Comparison of ENCODE assay signal across 8 cellular contexts in genomic region chr4:119627267-119628190, GRCh38. TPM values are rescaled to one million over a fixed set of nuclear protein-coding genes. Genes with fewer than 3 reads are reported as not detected.
DNase-seq lines count a peak whose midpoint lies in the region; ATAC-seq and TF ChIP-seq lines count a peak whose summit lies in the region.

No MANE protein-coding gene starts in this region.

- DNase-seq in NCI-H2107 (lab: John Stamatoyannopoulos, UW) (peak; percentile 5), NCI-H2107 treated with DMSO at 0.1 percent for 48 hours (lab: John Stamatoyannopoulos, UW; ENCODE audit: unreplicated experiment) (no peak), NCI-H1105 treated with DMSO at 0.1 percent for 48 hours (lab: John Stamatoyannopoulos, UW) (peak; percentile 47), lower lobe of right lung (peak; percentile 66)
- DNase-seq in activated CD4-positive, alpha-beta memory T cell treated with anti-CD3 and anti-CD28 coated beads for 36 hours: peak; percentile 63
- peak; percentile 19 for DNase-seq in effector CD4-positive, alpha-beta T cell
- peak in 2 of 3 donors; percentile 28 to 55 for DNase-seq in stimulated activated CD4-positive, alpha-beta T cell treated with anti-CD3 and anti-CD28 coated beads, TNF-alpha, amount 100 ng/mL, for 48 hours (ENCODE audit: low read depth in 3 of 3)

- peak overlapping the region; percentile 86 for H3K27ac ChIP-seq in lower lobe of right lung

- H3K27me3 ChIP-seq in lower lobe of right lung (ENCODE audit: low read depth): no peaks in the 10 kb centered on the region

- peaks cover 8% of the 10 kb centered on the region for H3K4me1 ChIP-seq in lower lobe of right lung

- CTCF ChIA-PET in activated CD4-positive, alpha-beta memory T cell treated with anti-CD3 and anti-CD28 coated beads for 36 hours (lab: Charles Lee): interaction anchor here (0.6 to 3.1 kb wide), 46 partner anchors 8 to 647 kb away, joined by 3 to 43 read pairs (median 4); no protein-coding TSS in a partner anchor

- H3K4me3 Mint-ChIP-seq in activated CD4-positive, alpha-beta memory T cell treated with anti-CD3 and anti-CD28 coated beads for 36 hours: peak overlapping the region; percentile 80

- H3K4me1 Mint-ChIP-seq in activated CD4-positive, alpha-beta memory T cell treated with anti-CD3 and anti-CD28 coated beads for 36 hours (ENCODE audit: low read depth): peaks cover 15% of the 10 kb centered on the region

- peak; percentile 48 for TF ChIP-seq CTCF in lower lobe of right lung (IDR thresholded peaks at IDR 0.05)

- H3K4me3 ChIP-seq in lower lobe of right lung: peak overlapping the region; percentile 77

- POLR2A ChIA-PET in activated CD4-positive, alpha-beta memory T cell treated with anti-CD3 and anti-CD28 coated beads for 36 hours (lab: Charles Lee): no interaction called here

- H3K9me3 ChIP-seq in lower lobe of right lung: no peaks in the 10 kb centered on the region

- no peaks in the 10 kb centered on the region for H3K9me3 Mint-ChIP-seq in activated CD4-positive, alpha-beta memory T cell treated with anti-CD3 and anti-CD28 coated beads for 36 hours

- H3K27ac Mint-ChIP-seq in activated CD4-positive, alpha-beta memory T cell treated with anti-CD3 and anti-CD28 coated beads for 36 hours: no peak overlapping the region

- ATAC-seq in HG02623 (IDR thresholded peaks at IDR 0.05; ENCODE audit: unreplicated experiment) (peak; percentile 49), lower lobe of right lung (peak; percentile 74 to 80)

- peaks cover 13% of the 10 kb centered on the region for H3K27me3 Mint-ChIP-seq in activated CD4-positive, alpha-beta memory T cell treated with anti-CD3 and anti-CD28 coated beads for 36 hours

- intact Hi-C loops in activated CD4-positive, alpha-beta memory T cell treated with anti-CD3 and anti-CD28 coated beads for 36 hours (cut with micrococcal nuclease): loop anchor here (1.0 to 5.0 kb wide), 4 partner anchors 69 to 415 kb away; partner anchors contain the start of gene USP53
- intact Hi-C loops in lower lobe of right lung (cut with DNase I): no loop called here

- H3K36me3 ChIP-seq in lower lobe of right lung: no peaks in the 10 kb centered on the region

- no peaks in the 10 kb centered on the region for H3K36me3 Mint-ChIP-seq in activated CD4-positive, alpha-beta memory T cell treated with anti-CD3 and anti-CD28 coated beads for 36 hours

RNA-seq across cellular contexts. Expression of gene PDE5A, which starts 1.1 kb away (rescaled TPM):
- total RNA-seq in activated CD4-positive, alpha-beta memory T cell treated with anti-CD3 and anti-CD28 coated beads for 36 hours: under 1 TPM; 0.64 to 0.87 TPM
- 39.8 TPM for total RNA-seq in lower lobe of right lung

Comparison
In these comparisons a context has a peak if more than half of its experiments do, and no peak if none do; other contexts are left out.
1. RNA of gene PDE5A, which starts 1.1 kb away (total RNA-seq): 39.8 TPM in lower lobe of right lung (single experiment); 0.64 to 0.87 TPM in activated CD4-positive, alpha-beta memory T cell treated with anti-CD3 and anti-CD28 coated beads for 36 hours; every median in the first group is over 10 times any median in the second.